Comparison of ENCODE assay signal across 9 cellular contexts in the genomic region with DNA sequence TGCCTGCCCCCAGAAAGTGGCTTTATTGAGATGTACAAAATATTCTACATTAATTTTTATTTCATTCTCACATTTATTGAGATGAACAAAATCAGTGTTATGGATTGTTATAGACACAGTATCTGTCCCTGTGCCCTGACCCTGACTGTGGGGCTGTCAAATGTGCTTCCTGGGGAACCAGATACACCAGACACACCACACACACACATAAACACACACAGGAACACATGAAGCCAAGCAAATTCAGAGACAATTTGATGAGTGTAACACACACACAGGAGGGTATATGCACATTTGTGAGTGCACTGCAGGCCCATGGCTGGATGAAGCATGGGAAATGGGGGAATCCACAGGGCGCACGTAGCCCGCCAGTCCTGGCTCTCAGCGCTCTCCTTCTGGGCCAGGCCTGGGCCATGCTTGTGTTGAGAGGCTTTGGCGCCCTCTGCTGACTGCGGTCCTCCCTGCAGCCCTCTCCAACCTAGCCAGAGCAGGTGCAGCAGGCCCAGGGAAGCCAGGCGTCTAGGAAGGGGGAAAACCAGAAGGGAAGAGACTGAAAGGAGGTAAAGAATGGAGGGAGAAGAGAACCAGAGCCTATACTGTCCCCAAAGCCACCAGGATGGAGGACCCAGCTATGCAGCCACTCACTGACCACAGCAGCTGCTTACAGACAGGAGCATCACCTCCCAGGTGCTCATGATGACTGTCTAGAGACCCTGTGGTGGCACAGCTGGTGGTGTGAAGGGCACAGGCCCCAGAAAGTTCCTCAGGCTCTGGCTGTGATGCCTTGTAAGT. TPM values are rescaled to one million over a fixed set of nuclear protein-coding genes. Genes with fewer than 3 reads are reported as not detected.
DNase-seq lines count a peak whose midpoint lies in the region; ATAC-seq, FAIRE-seq and TF ChIP-seq lines count a peak whose summit lies in the region.
"Had no signal": no experiment of that assay in that cellular context is flagged by ENCODE, and none has a peak within 500 bp of the region (broad histone marks: within the 10 kb centered on the region; RNA-seq: fewer than 3 reads in every experiment).

No MANE protein-coding gene starts in this region.

- no peaks in the 10 kb centered on the region for H3K4me1 Mint-ChIP-seq in activated naive CD4-positive, alpha-beta T cell treated with anti-CD3 and anti-CD28 coated beads for 36 hours (ENCODE audit: low read depth)
- no peaks in the 10 kb centered on the region for H3K4me1 Mint-ChIP-seq in progenitor cell of endocrine pancreas (ENCODE audit: low read depth)

- no peaks in the 10 kb centered on the region for H3K9me3 ChIP-seq in uterus

- no peaks in the 10 kb centered on the region for H3K36me3 ChIP-seq in uterus

- H3K4me1 ChIP-seq in uterus = no peaks in the 10 kb centered on the region

- no peaks in the 10 kb centered on the region for H3K27me3 Mint-ChIP-seq in activated naive CD4-positive, alpha-beta T cell treated with anti-CD3 and anti-CD28 coated beads for 36 hours (ENCODE audit: low read depth)
- peaks cover 10% of the 10 kb centered on the region for H3K27me3 Mint-ChIP-seq in progenitor cell of endocrine pancreas

- CTCF ChIA-PET in activated naive CD4-positive, alpha-beta T cell treated with anti-CD3 and anti-CD28 coated beads for 36 hours (lab: Charles Lee) = interaction anchor here (0.6 to 6.1 kb wide), 14 partner anchors 8 to 1104 kb away, joined by 3 to 82 read pairs (median 6); a partner anchor contains a TSS

- H3K9me3 Mint-ChIP-seq in activated naive CD4-positive, alpha-beta T cell treated with anti-CD3 and anti-CD28 coated beads for 36 hours = no peaks in the 10 kb centered on the region
- no peaks in the 10 kb centered on the region for H3K9me3 Mint-ChIP-seq in progenitor cell of endocrine pancreas (ENCODE audit: low read depth)

- in situ Hi-C loops in ACHN (cut with HindIII; ENCODE audit: low pct_ligation_motif_present, low pct_unique_long_range_greater_than_20kb, low sequenced_read_pairs) = no loop called here

- TF ChIP-seq CTCF in LNCAP (IDR thresholded peaks at IDR 0.05) (peak; percentile 95), progenitor cell of endocrine pancreas (IDR thresholded peaks at IDR 0.05; ENCODE audit: unreplicated experiment) (peak; percentile 93), uterus (IDR thresholded peaks at IDR 0.05) (peak; percentile 67 to 86 (median 77))

- no peak overlapping the region for H3K4me3 ChIP-seq in uterus
- H3K4me3 ChIP-seq: skin epidermis had no signal

- no peak overlapping the region for H3K27ac ChIP-seq in uterus
- H3K27ac ChIP-seq: skin epidermis had no signal

- ATAC-seq in SK-N-SH treated with all-trans-retinoic acid at 6 μM for 48 hours (peak; percentile 100), Right ventricle myocardium inferior (peak; percentile 96)

- H3K4me3 Mint-ChIP-seq in activated naive CD4-positive, alpha-beta T cell treated with anti-CD3 and anti-CD28 coated beads for 36 hours = no peak overlapping the region
- no peak overlapping the region for H3K4me3 Mint-ChIP-seq in progenitor cell of endocrine pancreas (ENCODE audit: low read depth)

- H3K27me3 ChIP-seq in uterus = no peaks in the 10 kb centered on the region

- H3K27ac Mint-ChIP-seq in activated naive CD4-positive, alpha-beta T cell treated with anti-CD3 and anti-CD28 coated beads for 36 hours = no peak overlapping the region
- H3K27ac Mint-ChIP-seq in progenitor cell of endocrine pancreas = no peak overlapping the region

- intact Hi-C loops in activated naive CD4-positive, alpha-beta T cell treated with anti-CD3 and anti-CD28 coated beads for 36 hours (cut with micrococcal nuclease) = loop anchor here (1.0 to 5.0 kb wide), 3 partner anchors 11 to 271 kb away; no protein-coding TSS in a partner anchor
- intact Hi-C loops in Right ventricle myocardium inferior (cut with DNase I) = loop anchor here (5.0 to 10.0 kb wide), 2 partner anchors 113 to 196 kb away; no protein-coding TSS in a partner anchor
- intact Hi-C loops in uterus (cut with DNase I; ENCODE audit: low total_unique reads) = no loop called here

- H3K36me3 Mint-ChIP-seq in activated naive CD4-positive, alpha-beta T cell treated with anti-CD3 and anti-CD28 coated beads for 36 hours (ENCODE audit: low read depth) = no peaks in the 10 kb centered on the region
- H3K36me3 Mint-ChIP-seq in progenitor cell of endocrine pancreas (ENCODE audit: insufficient read depth) = no peaks in the 10 kb centered on the region

- DNase-seq in ACHN (peak; percentile 61), GM18507 (ENCODE audit: extremely low spot score, insufficient read length, low read depth) (peak; percentile 55), Right ventricle myocardium inferior (ENCODE audit: missing footprints) (peak; percentile 92), progenitor cell of endocrine pancreas (ENCODE audit: low spot score, unreplicated experiment) (peak; percentile 81), uterus (peak; percentile 66 to 76)
- DNase-seq in activated naive CD4-positive, alpha-beta T cell treated with anti-CD3 and anti-CD28 coated beads for 36 hours = peak; percentile 89

- no peak for TF ChIP-seq POLR2A in uterus (IDR thresholded peaks at IDR 0.05)

- FAIRE-seq in GM18507 (lab: Jason Lieb, UNC) = peak; percentile 77

TF ChIP-seq in SK-N-SH treated with all-trans-retinoic acid at 6 μM for 48 hours, 23 proteins besides CTCF, POLR2A, EP300 and RAD21:
- TF ChIP-seq ZNF565 (CRISPR knock-in tag; conservative IDR thresholded peaks at IDR 0.05; ENCODE audit: low read depth) = no peak
- TF ChIP-seq, protein P1, sequence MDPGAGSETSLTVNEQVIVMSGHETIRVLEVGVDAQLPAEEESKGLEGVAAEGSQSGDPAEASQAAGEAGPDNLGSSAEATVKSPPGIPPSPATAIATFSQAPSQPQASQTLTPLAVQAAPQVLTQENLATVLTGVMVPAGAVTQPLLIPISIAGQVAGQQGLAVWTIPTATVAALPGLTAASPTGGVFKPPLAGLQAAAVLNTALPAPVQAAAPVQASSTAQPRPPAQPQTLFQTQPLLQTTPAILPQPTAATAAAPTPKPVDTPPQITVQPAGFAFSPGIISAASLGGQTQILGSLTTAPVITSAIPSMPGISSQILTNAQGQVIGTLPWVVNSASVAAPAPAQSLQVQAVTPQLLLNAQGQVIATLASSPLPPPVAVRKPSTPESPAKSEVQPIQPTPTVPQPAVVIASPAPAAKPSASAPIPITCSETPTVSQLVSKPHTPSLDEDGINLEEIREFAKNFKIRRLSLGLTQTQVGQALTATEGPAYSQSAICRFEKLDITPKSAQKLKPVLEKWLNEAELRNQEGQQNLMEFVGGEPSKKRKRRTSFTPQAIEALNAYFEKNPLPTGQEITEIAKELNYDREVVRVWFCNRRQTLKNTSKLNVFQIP (CRISPR knock-in tag; IDR thresholded peaks at IDR 0.05; ENCODE audit: borderline replicate concordance, low read depth) = no peak
- TF ChIP-seq ZNF70 (CRISPR knock-in tag; IDR thresholded peaks at IDR 0.05) = no peak
- TF ChIP-seq, protein P2, sequence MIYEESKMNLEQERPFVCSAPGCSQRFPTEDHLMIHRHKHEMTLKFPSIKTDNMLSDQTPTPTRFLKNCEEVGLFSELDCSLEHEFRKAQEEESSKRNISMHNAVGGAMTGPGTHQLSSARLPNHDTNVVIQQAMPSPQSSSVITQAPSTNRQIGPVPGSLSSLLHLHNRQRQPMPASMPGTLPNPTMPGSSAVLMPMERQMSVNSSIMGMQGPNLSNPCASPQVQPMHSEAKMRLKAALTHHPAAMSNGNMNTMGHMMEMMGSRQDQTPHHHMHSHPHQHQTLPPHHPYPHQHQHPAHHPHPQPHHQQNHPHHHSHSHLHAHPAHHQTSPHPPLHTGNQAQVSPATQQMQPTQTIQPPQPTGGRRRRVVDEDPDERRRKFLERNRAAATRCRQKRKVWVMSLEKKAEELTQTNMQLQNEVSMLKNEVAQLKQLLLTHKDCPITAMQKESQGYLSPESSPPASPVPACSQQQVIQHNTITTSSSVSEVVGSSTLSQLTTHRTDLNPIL (CRISPR knock-in tag; IDR thresholded peaks at IDR 0.05; ENCODE audit: low read depth) = no peak
- no peak for TF ChIP-seq CSDC2 (CRISPR knock-in tag; IDR thresholded peaks at IDR 0.05)

RNA-seq across cellular contexts. Expression of a gene that starts 18.0 kb away (rescaled TPM):
- under 1 TPM; 0.25 to 0.55 TPM for total RNA-seq in activated naive CD4-positive, alpha-beta T cell treated with anti-CD3 and anti-CD28 coated beads for 36 hours
- 15.9 TPM for total RNA-seq in Right ventricle myocardium inferior
- total RNA-seq in progenitor cell of endocrine pancreas = 17.1 and 17.4 TPM in 2 replicates
- total RNA-seq in uterus = 10 to 100 TPM; 19.4 to 68.4 (median 33.1) TPM

RNA-seq across cellular contexts. Expression of a gene that starts 34.9 kb away (rescaled TPM):
- total RNA-seq in activated naive CD4-positive, alpha-beta T cell treated with anti-CD3 and anti-CD28 coated beads for 36 hours = not detected
- total RNA-seq in Right ventricle myocardium inferior (not detected), progenitor cell of endocrine pancreas (not detected in 2 replicates), uterus (not detected)

Comparison
In these comparisons a context has a peak if more than half of its experiments do, and no peak if none do; other contexts are left out.
1. RNA of a gene that starts 18.0 kb away (total RNA-seq): 19.4 to 68.4 TPM in uterus, 17.1 to 17.4 TPM in progenitor cell of endocrine pancreas and 15.9 TPM in Right ventricle myocardium inferior (single experiment); 0.25 to 0.55 TPM in activated naive CD4-positive, alpha-beta T cell treated with anti-CD3 and anti-CD28 coated beads for 36 hours; every median in the first group is over 10 times any median in the second.
2. Peak in every context shown above with its lines, with median percentiles within 50 percentile points of each other: DNase-seq and CTCF ChIP-seq.